Comparison of ENCODE assay signal across 21 cellular contexts in the genomic region with DNA sequence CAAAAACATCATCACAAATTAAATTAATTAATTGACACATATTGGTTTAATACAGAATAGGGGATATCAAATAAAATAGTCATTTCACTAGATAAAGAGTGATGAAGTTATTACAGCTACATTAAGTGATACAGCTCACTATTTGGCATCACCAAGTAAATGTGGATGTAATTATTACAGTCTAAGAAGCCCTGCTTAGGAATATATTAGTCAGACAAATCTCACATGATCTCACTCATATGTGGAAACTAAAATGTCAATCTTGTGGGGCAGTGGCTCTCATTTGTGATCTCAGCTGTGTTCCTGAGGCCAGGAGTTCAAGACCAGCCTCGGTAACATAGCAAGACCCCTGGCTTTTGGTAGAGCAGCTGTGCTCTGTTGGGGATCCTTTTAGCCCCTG.
"Had no signal": no experiment of that assay in that cellular context is flagged by ENCODE, and none has a peak within 500 bp of the region (broad histone marks: within the 10 kb centered on the region; RNA-seq: fewer than 3 reads in every experiment).

No MANE protein-coding gene starts in this region.

- H3K27me3 ChIP-seq: heart left ventricle, sigmoid colon, transverse colon had no signal

- H3K4me3 ChIP-seq: coronary artery, heart left ventricle, sigmoid colon, skin epidermis, thoracic aorta, transverse colon had no signal

- H3K27ac ChIP-seq: coronary artery, heart left ventricle, sigmoid colon, skin epidermis, thoracic aorta, transverse colon had no signal

- H3K27ac Mint-ChIP-seq: endodermal cell; naive B cell; nephron; stimulated activated naive B cell treated with anti-CD40 and anti-IgM and Interleukin-4, amounts not matched to agents 10 μg/mL and 1 μg/mL and 100 μg/mL, for 72 hours; stimulated activated naive CD8-positive, alpha-beta T cell treated with anti-CD3 and anti-CD28 coated beads, Interleukin-15, amount 100 ng/mL, for 72 hours had no signal

- H3K4me3 Mint-ChIP-seq: endodermal cell; naive B cell; nephron; stimulated activated naive B cell treated with anti-CD40 and anti-IgM and Interleukin-4, amounts not matched to agents 10 μg/mL and 1 μg/mL and 100 μg/mL, for 72 hours; stimulated activated naive CD8-positive, alpha-beta T cell treated with anti-CD3 and anti-CD28 coated beads, Interleukin-15, amount 100 ng/mL, for 72 hours had no signal

- H3K27me3 Mint-ChIP-seq: naive B cell; stimulated activated naive B cell treated with anti-CD40 and anti-IgM and Interleukin-4, amounts not matched to agents 10 μg/mL and 1 μg/mL and 100 μg/mL, for 72 hours; stimulated activated naive CD8-positive, alpha-beta T cell treated with anti-CD3 and anti-CD28 coated beads, Interleukin-15, amount 100 ng/mL, for 72 hours had no signal

- ATAC-seq: heart left ventricle; left colon; left ventricle myocardium superior; stimulated activated naive B cell treated with anti-CD40 and anti-IgM and Interleukin-4, amounts not matched to agents 10 μg/mL and 1 μg/mL and 100 μg/mL, for 72 hours; stimulated activated naive CD8-positive, alpha-beta T cell treated with anti-CD3 and anti-CD28 coated beads, Interleukin-15, amount 100 ng/mL, for 72 hours had no signal

- DNase-seq: effector CD4-positive, alpha-beta T cell; endodermal cell; erythroblast; heart left ventricle; hippocampal formation; left colon; left ventricle myocardium superior; mesendoderm; naive B cell; posterior cingulate gyrus; sigmoid colon; stimulated activated CD4-positive, alpha-beta T cell treated with anti-CD3 and anti-CD28 coated beads, Interleukin-2, amount 100 ng/mL, for 24 hours; stimulated activated CD4-positive, alpha-beta T cell treated with anti-CD3 and anti-CD28 coated beads, Interleukin-4, amount 100 ng/mL, for 4 hours; stimulated activated naive B cell treated with anti-CD40 and anti-IgM and Interleukin-4, amounts not matched to agents 10 μg/mL and 1 μg/mL and 100 μg/mL, for 72 hours; stimulated activated naive CD8-positive, alpha-beta T cell treated with anti-CD3 and anti-CD28 coated beads, Interleukin-15, amount 100 ng/mL, for 72 hours; substantia nigra; transverse colon had no signal

- H3K36me3 Mint-ChIP-seq: stimulated activated naive B cell treated with anti-CD40 and anti-IgM and Interleukin-4, amounts not matched to agents 10 μg/mL and 1 μg/mL and 100 μg/mL, for 72 hours had no signal

- H3K36me3 ChIP-seq: heart left ventricle, sigmoid colon, thoracic aorta, transverse colon had no signal

- H3K4me1 Mint-ChIP-seq: endodermal cell; naive B cell; nephron; stimulated activated naive B cell treated with anti-CD40 and anti-IgM and Interleukin-4, amounts not matched to agents 10 μg/mL and 1 μg/mL and 100 μg/mL, for 72 hours; stimulated activated naive CD8-positive, alpha-beta T cell treated with anti-CD3 and anti-CD28 coated beads, Interleukin-15, amount 100 ng/mL, for 72 hours had no signal

- H3K4me1 ChIP-seq: heart left ventricle, transverse colon had no signal
